Comparison of ENCODE assay signal across 8 cellular contexts in the genomic region with DNA sequence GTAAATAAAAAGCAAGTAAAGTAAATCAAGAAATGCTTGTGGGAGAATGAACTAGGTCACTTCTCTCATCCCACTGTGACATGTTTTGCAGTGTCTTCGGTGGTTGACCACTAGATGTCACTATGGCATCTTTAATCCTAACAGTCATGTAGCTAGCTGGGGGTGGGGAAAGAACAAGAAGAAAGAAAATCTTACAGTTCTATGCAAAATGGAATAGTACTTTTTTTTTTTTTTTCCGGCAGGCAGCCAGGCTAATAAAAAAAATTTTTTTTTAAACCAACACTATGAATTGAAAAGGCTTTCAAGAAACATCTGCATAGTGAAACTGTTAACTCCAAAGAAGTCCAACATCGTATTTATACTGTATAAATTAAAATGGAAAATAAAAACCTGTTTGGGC. TPM values are rescaled to one million over a fixed set of nuclear protein-coding genes. Genes with fewer than 3 reads are reported as not detected.
DNase-seq lines count a peak whose midpoint lies in the region; TF ChIP-seq lines count a peak whose summit lies in the region.

No MANE protein-coding gene starts in this region.

- WGBS in suprapubic skin = 3% methylated on average over 3 of the region's 3 CpGs

- H3K4me1 ChIP-seq in A673 (ENCODE audit: insufficient read depth, low read length, poor library complexity, severe bottlenecking) = peaks cover 32% of the 10 kb centered on the region
- H3K4me1 ChIP-seq in colonic mucosa = no peaks in the 10 kb centered on the region
- H3K4me1 ChIP-seq in suprapubic skin = peaks cover 26% of the 10 kb centered on the region

- H3K4me3 ChIP-seq in A673 (ENCODE audit: low read depth, low read length, poor library complexity, severe bottlenecking) = no peak overlapping the region
- no peak overlapping the region for H3K4me3 ChIP-seq in H7 (ENCODE audit: insufficient read depth, low read depth, low read length)
- H3K4me3 ChIP-seq in LNCaP clone FGC (ENCODE audit: low read depth, low read length) = no peak overlapping the region
- no peak overlapping the region for H3K4me3 ChIP-seq in colonic mucosa
- H3K4me3 ChIP-seq in suprapubic skin = no peak overlapping the region

- no peak overlapping the region for H3K9ac ChIP-seq in colonic mucosa (ENCODE audit: low read depth in 2 of 2, low read length in 2 of 2)

- H3K27me3 ChIP-seq in A673 (replicated peaks; ENCODE audit: insufficient read depth, low read depth, low read length, poor library complexity) (no peaks in the 10 kb centered on the region), H7 (ENCODE audit: control insufficient read depth, insufficient read depth, low read length) (no peaks in the 10 kb centered on the region), colonic mucosa (no peaks in the 10 kb centered on the region), suprapubic skin (no peaks in the 10 kb centered on the region)

- TF ChIP-seq CTCF in A673 (conservative IDR thresholded peaks at IDR 0.05; ENCODE audit: low read depth, low read length) = peak; percentile 90
- peak; percentile 84 for TF ChIP-seq CTCF in LNCaP clone FGC (IDR thresholded peaks at IDR 0.05; ENCODE audit: control insufficient read depth, extremely low read depth, insufficient read depth)
- peak; percentile 61 for TF ChIP-seq CTCF in colonic mucosa (IDR thresholded peaks at IDR 0.05)
- TF ChIP-seq CTCF in suprapubic skin (IDR thresholded peaks at IDR 0.05) = peak; percentile 54 to 85

- TF ChIP-seq EP300 in suprapubic skin (IDR thresholded peaks at IDR 0.05) = no peak

- H3K36me3 ChIP-seq in A673 (ENCODE audit: insufficient read depth, low read length, poor library complexity, severe bottlenecking) (no peaks in the 10 kb centered on the region), H7 (replicated peaks; ENCODE audit: control insufficient read depth, insufficient read depth, low read length) (no peaks in the 10 kb centered on the region), colonic mucosa (no peaks in the 10 kb centered on the region), suprapubic skin (no peaks in the 10 kb centered on the region)

- CTCF ChIA-PET in A673 (lab: Charles Lee) = interaction anchor here (0.6 to 1.0 kb wide), 2 partner anchors 917 to 1222 kb away, joined by 3 read pairs; no protein-coding TSS in a partner anchor

- in situ Hi-C loops in SK-MEL-5 (cut with HindIII; ENCODE audit: low pct_unique_long_range_greater_than_20kb, low sequenced_read_pairs) = no loop called here

- intact Hi-C loops in A673 (cut with micrococcal nuclease; ENCODE audit: unreplicated experiment) = loop anchor here (1.0 to 10.0 kb wide), 8 partner anchors 148 to 1428 kb away; partner anchors contain the start of gene ARID5B
- intact Hi-C loops in colonic mucosa (cut with DNase I) = loop anchor here (5.0 to 10.0 kb wide), 3 partner anchors 328 to 918 kb away; no protein-coding TSS in a partner anchor

- H3K27ac ChIP-seq in A673 (ENCODE audit: low read depth, low read length, poor library complexity, severe bottlenecking) (no peak overlapping the region), colonic mucosa (peak overlapping the region; percentile 37), suprapubic skin (no peak overlapping the region)

- no peak for TF ChIP-seq POLR2A in suprapubic skin (IDR thresholded peaks at IDR 0.05)

- DNase-seq in A673 (ENCODE audit: low spot score) (peak; percentile 90), GM03348 (ENCODE audit: low spot score) (peak; percentile 82), H7 (peak; percentile 43), LNCaP clone FGC (ENCODE audit: low read depth) (peak; percentile 67), SK-MEL-5 (ENCODE audit: low read depth, low spot score) (peak; percentile 81), colonic mucosa (peak; percentile 65), left kidney (ENCODE audit: low read depth, low spot score) (peak; percentile 93), suprapubic skin (ENCODE audit: low spot score in 2 of 2) (no peak)

- no TSS peak for BruUV-seq in A673 (replicated peaks; lab: Mats Ljungman, UMichigan)

- H3K9me3 ChIP-seq in A673 (ENCODE audit: low read depth, low read length, poor library complexity, severe bottlenecking) (no peaks in the 10 kb centered on the region), colonic mucosa (no peaks in the 10 kb centered on the region), suprapubic skin (no peaks in the 10 kb centered on the region)

- POLR2A ChIA-PET in A673 (lab: Charles Lee; ENCODE audit: low non-redundant PET) = no interaction called here

RNA-seq across cellular contexts. Expression of gene CDK1, which starts 38.3 kb away (rescaled TPM):
- total RNA-seq in A673 (2021) (153 and 168 TPM in 2 replicates), colonic mucosa (10 to 100 TPM; 16.5 to 53.8 TPM), suprapubic skin (10 to 100 TPM in 1 of 4 donors, 1 to 10 TPM in 3; 4.8 to 14.3 (median 8.6) TPM)
- total RNA-seq in H7 (2014; rRNA removed; shearing (Covaris generic)) = 187 and 202 TPM in 2 replicates
- 65.5 and 65.6 TPM in 2 replicates for total RNA-seq in SK-MEL-5 (2014; rRNA removed; shearing (Covaris generic))
- polyA plus RNA-seq in SK-MEL-5 (2015; cell fraction: cytosol; rRNA removed) = 44.7 and 52.1 TPM in 2 replicates
- 202 and 243 TPM in 2 replicates for polyA plus RNA-seq in SK-MEL-5 (2015; cell fraction: nucleus; rRNA removed)

Comparison
In these comparisons a context has a peak if more than half of its experiments do, and no peak if none do; other contexts are left out.
1. DNase-seq: peak in A673 (single experiment), GM03348 (single experiment), H7 (single experiment), LNCaP clone FGC (single experiment), SK-MEL-5 (single experiment), colonic mucosa (single experiment) and left kidney (single experiment); none in suprapubic skin (0 of 2).
2. Peak in every context shown above with its lines, with median percentiles within 50 percentile points of each other: CTCF ChIP-seq.